Comparison of ENCODE assay signal across 23 cellular contexts in the genomic region with DNA sequence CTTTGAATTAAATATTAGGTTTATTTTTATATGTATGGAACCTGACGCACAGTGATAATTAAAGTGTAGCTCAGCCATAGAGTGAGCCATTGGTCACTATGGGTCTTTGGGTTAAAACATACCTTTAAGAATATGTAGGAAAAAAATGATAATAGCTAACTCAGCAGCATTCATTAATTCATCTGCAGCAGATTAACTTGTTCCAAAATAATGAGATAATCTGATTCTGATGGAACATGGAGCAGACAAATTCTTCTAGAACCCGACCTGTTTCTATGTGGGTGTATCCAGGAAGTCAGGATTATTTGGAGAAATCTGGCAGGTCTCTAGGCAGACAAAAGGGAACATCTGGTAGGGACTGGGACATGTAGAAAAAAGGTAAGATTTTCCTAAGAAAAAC. TPM values are rescaled to one million over a fixed set of nuclear protein-coding genes. Genes with fewer than 3 reads are reported as not detected.
"Had no signal": no experiment of that assay in that cellular context is flagged by ENCODE, and none has a peak within 500 bp of the region (broad histone marks: within the 10 kb centered on the region; RNA-seq: fewer than 3 reads in every experiment).

A gene with protein sequence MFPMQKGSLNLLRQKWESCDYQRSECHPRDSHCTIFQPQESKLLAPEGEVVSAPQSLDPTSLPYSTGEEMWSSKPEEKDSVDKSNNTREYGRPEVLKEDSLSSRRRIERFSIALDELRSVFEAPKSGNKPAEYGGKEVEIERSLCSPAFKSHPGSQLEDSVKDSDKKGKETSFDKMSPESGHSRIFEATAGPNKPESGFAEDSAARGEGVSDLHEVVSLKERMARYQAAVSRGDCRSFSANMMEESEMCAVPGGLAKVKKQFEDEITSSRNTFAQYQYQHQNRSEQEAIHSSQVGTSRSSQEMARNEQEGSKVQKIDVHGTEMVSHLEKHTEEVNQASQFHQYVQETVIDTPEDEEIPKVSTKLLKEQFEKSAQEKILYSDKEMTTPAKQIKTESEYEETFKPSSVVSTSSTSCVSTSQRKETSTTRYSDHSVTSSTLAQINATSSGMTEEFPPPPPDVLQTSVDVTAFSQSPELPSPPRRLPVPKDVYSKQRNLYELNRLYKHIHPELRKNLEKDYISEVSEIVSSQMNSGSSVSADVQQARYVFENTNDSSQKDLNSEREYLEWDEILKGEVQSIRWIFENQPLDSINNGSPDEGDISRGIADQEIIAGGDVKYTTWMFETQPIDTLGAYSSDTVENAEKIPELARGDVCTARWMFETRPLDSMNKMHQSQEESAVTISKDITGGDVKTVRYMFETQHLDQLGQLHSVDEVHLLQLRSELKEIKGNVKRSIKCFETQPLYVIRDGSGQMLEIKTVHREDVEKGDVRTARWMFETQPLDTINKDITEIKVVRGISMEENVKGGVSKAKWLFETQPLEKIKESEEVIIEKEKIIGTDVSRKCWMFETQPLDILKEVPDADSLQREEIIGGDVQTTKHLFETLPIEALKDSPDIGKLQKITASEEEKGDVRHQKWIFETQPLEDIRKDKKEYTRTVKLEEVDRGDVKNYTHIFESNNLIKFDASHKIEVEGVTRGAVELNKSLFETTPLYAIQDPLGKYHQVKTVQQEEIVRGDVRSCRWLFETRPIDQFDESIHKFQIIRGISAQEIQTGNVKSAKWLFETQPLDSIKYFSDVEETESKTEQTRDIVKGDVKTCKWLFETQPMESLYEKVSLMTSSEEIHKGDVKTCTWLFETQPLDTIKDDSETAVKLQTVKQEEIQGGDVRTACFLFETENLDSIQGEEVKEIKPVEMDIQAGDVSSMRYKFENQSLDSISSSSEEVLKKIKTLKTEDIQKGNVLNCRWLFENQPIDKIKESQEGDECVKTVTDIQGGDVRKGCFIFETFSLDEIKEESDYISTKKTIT (N-terminal part only) (plus strand): TSS at position 301 of the 400 bp plus-strand sequence. CDS start 15,003 bp downstream, outside the sequence.

- H3K27me3 Mint-ChIP-seq: activated naive CD4-positive, alpha-beta T cell treated with anti-CD3 and anti-CD28 coated beads, Interleukin-2, amount 50 U/mL, for 24 hours had no signal

- ATAC-seq: activated CD4-positive, CD25-positive, alpha-beta regulatory T cell treated with anti-CD3 and anti-CD28 coated beads, Interleukin-2, amount 50 U/mL, for 24 hours; activated CD8-positive, alpha-beta T cell treated with anti-CD3 and anti-CD28 coated beads, Interleukin-2, amount 10 ng/mL, durations not matched to agents 7 days and 5 days; Panc1 had no signal

- H3K36me3 Mint-ChIP-seq: activated naive CD4-positive, alpha-beta T cell treated with anti-CD3 and anti-CD28 coated beads, Interleukin-2, amount 50 U/mL, for 24 hours had no signal

- H3K4me3 Mint-ChIP-seq: activated CD8-positive, alpha-beta T cell treated with anti-CD3 and anti-CD28 coated beads, Interleukin-2, amount 10 ng/mL, durations not matched to agents 7 days and 5 days; activated naive CD4-positive, alpha-beta T cell treated with anti-CD3 and anti-CD28 coated beads, Interleukin-2, amount 50 U/mL, for 24 hours; T-helper 1 cell treated with Interleukin-12 subunit alpha and Interleukin-12 subunit beta and Interleukin-4 antibody, amounts not matched to agents 30 μg/mL and 1 μg/mL, for 36 hours had no signal

- DNase-seq: activated CD4-positive, alpha-beta T cell treated with anti-CD3 and anti-CD28 coated beads for 4 hours; activated CD4-positive, alpha-beta T cell treated with anti-CD3 and anti-CD28 coated beads, Interleukin-2, amount 50 U/mL, for 4 hours; activated CD8-positive, alpha-beta memory T cell treated with anti-CD3 and anti-CD28 coated beads, Interleukin-2, amount 50 U/mL, for 48 hours; activated CD8-positive, alpha-beta T cell treated with anti-CD3 and anti-CD28 coated beads, Interleukin-2, amount 10 ng/mL, durations not matched to agents 7 days and 5 days; activated T-cell treated with anti-CD3 and anti-CD28 coated beads, Interleukin-2, amount 50 U/mL, for 1 hour; aorta; Kasumi-1; KBM-7; NCI-H1105 treated with DMSO at 0.1 percent for 48 hours; NCI-H1436 treated with DMSO at 0.1 percent for 48 hours; NCI-H187; NCI-H2081; NCI-H510A treated with DMSO at 0.1 percent for 48 hours; NCI-H69; NK-92 treated with Interleukin-12 subunit alpha and Interleukin-12 subunit beta, amount 100 ng/mL, for 24 hours; OCI-M1; RPMI8226; SHP77 had no signal

- H3K4me1 Mint-ChIP-seq: activated naive CD4-positive, alpha-beta T cell treated with anti-CD3 and anti-CD28 coated beads, Interleukin-2, amount 50 U/mL, for 24 hours had no signal

- H3K9me3 Mint-ChIP-seq: activated naive CD4-positive, alpha-beta T cell treated with anti-CD3 and anti-CD28 coated beads, Interleukin-2, amount 50 U/mL, for 24 hours; T-helper 1 cell treated with Interleukin-12 subunit alpha and Interleukin-12 subunit beta and Interleukin-4 antibody, amounts not matched to agents 30 μg/mL and 1 μg/mL, for 36 hours had no signal

- H3K27ac Mint-ChIP-seq: activated CD8-positive, alpha-beta T cell treated with anti-CD3 and anti-CD28 coated beads, Interleukin-2, amount 10 ng/mL, durations not matched to agents 7 days and 5 days; activated naive CD4-positive, alpha-beta T cell treated with anti-CD3 and anti-CD28 coated beads, Interleukin-2, amount 50 U/mL, for 24 hours; T-helper 1 cell treated with Interleukin-12 subunit alpha and Interleukin-12 subunit beta and Interleukin-4 antibody, amounts not matched to agents 30 μg/mL and 1 μg/mL, for 36 hours had no signal

RNA-seq across cellular contexts. Expression of the gene that starts here (rescaled TPM):
- total RNA-seq: activated CD8-positive, alpha-beta T cell treated with anti-CD3 and anti-CD28 coated beads, Interleukin-2, amount 10 ng/mL, durations not matched to agents 7 days and 5 days; SK-MEL-5 had no signal
